ENCODE assay signal across 23 cellular contexts in the genomic region with DNA sequence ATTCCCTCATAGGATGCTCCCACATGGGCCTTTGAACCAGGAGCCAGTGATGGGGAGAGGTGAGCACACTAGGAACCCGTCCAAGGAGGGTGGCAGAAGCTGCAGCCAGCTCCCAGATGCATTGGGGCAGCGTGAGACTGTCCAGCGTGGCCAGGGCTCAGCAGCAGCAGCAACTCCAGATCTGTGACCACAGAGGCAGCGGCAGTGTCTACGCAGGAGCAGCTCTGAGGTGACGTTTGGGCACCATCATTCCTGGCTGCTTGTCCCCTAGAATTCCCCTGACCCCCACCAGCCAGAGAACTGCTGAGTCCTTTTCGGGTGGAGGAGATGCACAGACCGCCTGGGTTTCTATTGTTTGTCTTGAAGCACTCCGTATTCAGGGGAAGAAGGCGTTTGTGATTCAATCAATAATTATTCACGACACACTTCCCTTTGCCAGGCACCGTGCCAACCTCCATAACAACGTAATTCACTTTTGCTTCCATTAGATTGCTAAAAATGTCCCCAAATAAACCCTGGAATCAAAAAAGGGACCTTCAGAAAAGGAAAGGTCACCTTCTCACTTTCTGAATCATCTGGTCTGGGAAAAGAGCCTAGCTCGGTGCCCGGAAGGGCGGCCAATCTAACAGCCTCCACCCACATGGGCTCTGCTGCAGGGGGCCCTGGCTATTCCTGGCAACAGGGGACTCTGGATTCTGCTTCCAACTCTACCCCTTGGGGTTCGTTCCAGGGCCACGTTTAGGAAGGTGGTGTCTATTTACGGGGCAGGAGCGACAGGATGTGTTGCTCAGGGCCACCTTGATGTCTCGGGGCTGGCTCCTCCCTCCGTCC. TPM values are rescaled to one million over a fixed set of nuclear protein-coding genes. Genes with fewer than 3 reads are reported as not detected.
DNase-seq lines count a peak whose midpoint lies in the region; ATAC-seq and TF ChIP-seq lines count a peak whose summit lies in the region.
"Had no signal": no experiment of that assay in that cellular context is flagged by ENCODE, and none has a peak within 500 bp of the region (broad histone marks: within the 10 kb centered on the region; RNA-seq: fewer than 3 reads in every experiment).

No MANE protein-coding gene starts in this region.

- H2BK12ac ChIP-seq in neuronal stem cell (ENCODE audit: low read length): peak overlapping the region; percentile 66

- H3K4me3 ChIP-seq in GM23248 (no peak overlapping the region), neuronal stem cell (ENCODE audit: low read length in 2 of 2) (no peak overlapping the region)
- H3K4me3 ChIP-seq: Peyer's patch, transverse colon had no signal

- no peak for TF ChIP-seq CTCF in brain (conservative IDR thresholded peaks at IDR 0.05)

- peak; percentile 52 for DNase-seq in Ammon's horn (ENCODE audit: low spot score)
- peak; percentile 35 for DNase-seq in GM23248
- DNase-seq in neuronal stem cell (ENCODE audit: low spot score): no peak
- no peak for DNase-seq in SKM-1 (lab: John Stamatoyannopoulos, UW; ENCODE audit: unreplicated experiment)
- DNase-seq in AG08396 (ENCODE audit: low spot score): no peak
- DNase-seq: activated CD4-positive, alpha-beta T cell treated with anti-CD3 and anti-CD28 coated beads, Interleukin-2, amount 10 ng/mL, durations not matched to agents 24 days and 14 days; activated gamma-delta T cell treated with Interleukin-2 at 50 U/mL for 16 hours; activated T-cell treated with anti-CD3 and anti-CD28 coated beads, Interleukin-2, amount 50 U/mL, for 4 hours; glutamatergic neuron; HFFc6; natural killer cell; NCI-H1105 treated with DMSO at 0.1 percent for 48 hours; NCI-H2081 treated with DMSO at 0.1 percent for 48 hours; NCI-H524; Peyer's patch; retina; small intestine; stimulated activated CD4-positive, alpha-beta T cell treated with anti-CD3 and anti-CD28 coated beads, Interleukin-1b, Interleukin-23, amount 100 ng/mL, for 48 hours; transverse colon had no signal

- no peaks in the 10 kb centered on the region for H4K20me1 ChIP-seq in GM23248 (ENCODE audit: insufficient read depth)

- H4K8ac ChIP-seq in neuronal stem cell (ENCODE audit: low read depth, low read length): no peak overlapping the region

- no peak overlapping the region for H3K4me2 ChIP-seq in GM23248 (ENCODE audit: unreplicated experiment)
- no peak overlapping the region for H3K4me2 ChIP-seq in neuronal stem cell (ENCODE audit: insufficient read depth, low read length, poor library complexity, severe bottlenecking)

- H3K4me1 ChIP-seq in GM23248 (ENCODE audit: insufficient read depth) (0 out of 2 replicates have a peak, but pooled peaks cover 7% of the 10 kb centered on the region), neuronal stem cell (ENCODE audit: control insufficient read depth in 2 of 2, insufficient read depth in 1 of 2, low read depth in 1 of 2, low read length in 2 of 2) (no peaks in the 10 kb centered on the region)
- H3K4me1 ChIP-seq: Peyer's patch had no signal

- 71 to 73% methylated on average over 22 of the region's 22 CpGs for WGBS in GM23248 (ENCODE audit: low coverage in 1 of 2, low lambda C conversion rate in 2 of 2, missing lambda C conversion rate in 2 of 2), 2 experiments
- no CpG with 5 or more reads among the region's 22 CpGs for WGBS in neuronal stem cell (ENCODE audit: extremely low coverage in 2 of 2, insufficient read length in 2 of 2, insufficient replicate concordance in 1 of 2), 2 donors

- H3K79me1 ChIP-seq in neuronal stem cell (ENCODE audit: low read depth, low read length): no peaks in the 10 kb centered on the region

- H3K9me3 ChIP-seq in GM23248 (ENCODE audit: low read depth): no peaks in the 10 kb centered on the region
- H3K9me3 ChIP-seq in neuronal stem cell (replicated peaks in 1 of 2; ENCODE audit: control insufficient read depth in 2 of 2, insufficient read depth in 1 of 2, low read depth in 1 of 2, low read length in 2 of 2): no peaks in the 10 kb centered on the region
- H3K9me3 ChIP-seq: Peyer's patch, transverse colon had no signal

- no peak overlapping the region for H3K23ac ChIP-seq in neuronal stem cell (ENCODE audit: low read depth, low read length, poor library complexity)

- H2AFZ ChIP-seq in GM23248 (no peak overlapping the region), neuronal stem cell (ENCODE audit: low read length) (no peak overlapping the region)

- H3K27me3 ChIP-seq in GM23248 (replicated peaks; ENCODE audit: insufficient read depth): no peaks in the 10 kb centered on the region
- peaks cover 0 to 19% (median 0%) of the 10 kb centered on the region in 3 experiments for H3K27me3 ChIP-seq in neuronal stem cell (ENCODE audit: control insufficient read depth in 3 of 3, insufficient read depth in 3 of 3, low read depth in 1 of 3, low read length in 3 of 3)
- H3K27me3 ChIP-seq: Peyer's patch, transverse colon had no signal

- H2BK15ac ChIP-seq in neuronal stem cell (ENCODE audit: low read length): peak overlapping the region; percentile 25

- H3K18ac ChIP-seq in neuronal stem cell (ENCODE audit: low read length): peak overlapping the region; percentile 80

- no peak overlapping the region for H3K9ac ChIP-seq in GM23248
- H3K9ac ChIP-seq in neuronal stem cell (ENCODE audit: low read depth, low read length, poor library complexity): no peak overlapping the region

- no peaks in the 10 kb centered on the region for H3F3A ChIP-seq in GM23248 (ENCODE audit: insufficient read depth)

- no peaks in the 10 kb centered on the region for H3K36me3 ChIP-seq in GM23248 (ENCODE audit: low read depth)
- no peaks in the 10 kb centered on the region for H3K36me3 ChIP-seq in neuronal stem cell (replicated peaks in 1 of 2; ENCODE audit: control insufficient read depth in 2 of 2, insufficient read depth in 2 of 2, low read length in 2 of 2)
- H3K36me3 ChIP-seq: Peyer's patch, transverse colon had no signal

- peaks cover 14% of the 10 kb centered on the region for H3K27me3 Mint-ChIP-seq in brain

- peak overlapping the region; percentile 72 for H2BK5ac ChIP-seq in neuronal stem cell (ENCODE audit: low read length)

- peak overlapping the region; percentile 87 for H2AK5ac ChIP-seq in neuronal stem cell (ENCODE audit: low read depth, low read length)

- peaks cover 53% of the 10 kb centered on the region for H3K4me1 Mint-ChIP-seq in brain
- H3K4me1 Mint-ChIP-seq: natural killer cell had no signal

- in situ Hi-C loops in GM23248 (cut with MboI): no loop called here

- H3K27ac ChIP-seq in GM23248 (no peak overlapping the region), neuronal stem cell (replicated peaks; ENCODE audit: low read length) (no peak overlapping the region)
- H3K27ac ChIP-seq: Peyer's patch, transverse colon had no signal

- no peak overlapping the region for H3K4me3 Mint-ChIP-seq in brain
- H3K4me3 Mint-ChIP-seq: activated CD4-positive, alpha-beta T cell treated with anti-CD3 and anti-CD28 coated beads, Interleukin-2, amount 10 ng/mL, durations not matched to agents 24 days and 14 days; activated T-cell treated with anti-CD3 and anti-CD28 coated beads, Interleukin-2, amount 50 U/mL, for 4 hours; CD14-positive monocyte; HFFc6; natural killer cell had no signal

- peaks cover 0 to 12% (median 0%) of the 10 kb centered on the region in 5 experiments for H3K9me3 Mint-ChIP-seq in brain
- H3K9me3 Mint-ChIP-seq: activated CD4-positive, alpha-beta T cell treated with anti-CD3 and anti-CD28 coated beads, Interleukin-2, amount 10 ng/mL, durations not matched to agents 24 days and 14 days; HFFc6; natural killer cell had no signal

- no peaks in the 10 kb centered on the region for H3K9me2 ChIP-seq in GM23248 (ENCODE audit: insufficient read depth)

- no peak overlapping the region for H2BK120ac ChIP-seq in neuronal stem cell (ENCODE audit: low read depth, low read length)

- no peak overlapping the region for H3K4ac ChIP-seq in neuronal stem cell (ENCODE audit: low read length)

- no peaks in the 10 kb centered on the region for H3K36me3 Mint-ChIP-seq in brain
- H3K36me3 Mint-ChIP-seq: CD14-positive monocyte, natural killer cell had no signal

- ATAC-seq in HG03139 (IDR thresholded peaks at IDR 0.05; ENCODE audit: unreplicated experiment): no peak
- ATAC-seq: activated T-cell treated with anti-CD3 and anti-CD28 coated beads, Interleukin-2, amount 50 U/mL, for 4 hours; natural killer cell had no signal

- H3K14ac ChIP-seq in neuronal stem cell (ENCODE audit: low read length): peak overlapping the region; percentile 85

- no peak overlapping the region for H4K91ac ChIP-seq in neuronal stem cell (ENCODE audit: low read depth, low read length, poor library complexity)

- H3K79me2 ChIP-seq in GM23248 (ENCODE audit: insufficient read depth): no peaks in the 10 kb centered on the region

- H3K27ac Mint-ChIP-seq in brain: peak overlapping the region in 4 of 5 experiments; percentile 7 to 80 (median 54)
- H3K27ac Mint-ChIP-seq: activated CD4-positive, alpha-beta T cell treated with anti-CD3 and anti-CD28 coated beads, Interleukin-2, amount 10 ng/mL, durations not matched to agents 24 days and 14 days; HFFc6; natural killer cell had no signal

RNA-seq across cellular contexts. Expression of a gene that starts 11.4 kb away (rescaled TPM):
- 14.4 and 15.8 TPM in 2 replicates for total RNA-seq in GM23248 (2014; rRNA removed; shearing (Covaris generic))
- polyA plus RNA-seq in GM23248 (2016; fragmentation: Nextera tagmentation; extraction: Ambion mirVana) (12.4 and 13.3 TPM in 2 replicates), brain (ENCODE audit: insufficient read depth, low read depth, low replicate concordance) (0.83 TPM)
- polyA plus RNA-seq in neuronal stem cell (2013, experiment 1 of 2): 0.32 TPM
- polyA plus RNA-seq in neuronal stem cell (2013, experiment 2 of 2): 0.32 TPM
- total RNA-seq: activated CD4-positive, alpha-beta T cell treated with anti-CD3 and anti-CD28 coated beads, Interleukin-2, amount 10 ng/mL, durations not matched to agents 24 days and 14 days; activated CD8-positive, alpha-beta memory T cell treated with anti-CD3 and anti-CD28 coated beads for 36 hours; activated T-cell treated with anti-CD3 and anti-CD28 coated beads, Interleukin-2, amount 50 U/mL, for 4 hours; natural killer cell had no signal
- polyA plus RNA-seq: CD14-positive monocyte had no signal

Comparison
In these comparisons a context has a peak if more than half of its experiments do, and no peak if none do; other contexts are left out.
1. DNase-seq: peak in Ammon's horn (single experiment) and GM23248 (single experiment); none in neuronal stem cell (single experiment), SKM-1 (single experiment) and AG08396 (single experiment).